In the genomic region with DNA sequence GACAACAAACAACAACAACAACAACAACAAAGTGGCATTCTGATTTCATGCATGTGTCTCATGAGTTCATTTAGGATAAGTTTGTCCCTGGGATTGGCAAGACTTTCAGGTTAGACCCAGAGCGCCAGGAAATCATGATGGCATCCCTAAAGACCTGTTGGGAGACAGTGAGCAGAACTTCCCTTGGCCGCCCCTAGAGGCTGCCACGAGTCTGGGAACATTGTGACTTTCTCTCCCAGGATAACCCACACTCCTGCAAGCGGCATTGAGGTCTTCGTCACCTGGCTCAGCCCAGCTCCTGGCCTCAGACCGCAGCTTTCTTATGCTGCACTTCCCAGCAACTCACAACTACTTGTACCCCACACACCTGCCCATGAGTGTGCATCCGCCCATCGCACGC, we compare ENCODE assay signal across 13 cellular contexts.
A peak's percentile ranks its signal among the peaks of the same experiment; 100 is the strongest.
DNase-seq lines count a peak whose midpoint lies in the region; ATAC-seq, FAIRE-seq and TF ChIP-seq lines count a peak whose summit lies in the region.
"Had no signal": no experiment of that assay in that cellular context is flagged by ENCODE, and none has a peak within 500 bp of the region (broad histone marks: within the 10 kb centered on the region; RNA-seq: fewer than 3 reads in every experiment).

No MANE protein-coding gene starts in this region.

- no peaks in the 10 kb centered on the region for H3K36me3 ChIP-seq in H7 (replicated peaks; ENCODE audit: control insufficient read depth, insufficient read depth, low read length)
- H3K36me3 ChIP-seq in CD8-positive, alpha-beta memory T cell (ENCODE audit: insufficient read depth, low read length): no peaks in the 10 kb centered on the region

- peaks cover 4 to 15% (median 12%) of the 10 kb centered on the region in 5 donors for H3K9me3 Mint-ChIP-seq in CD8-positive, alpha-beta memory T cell

- H3K4me1 ChIP-seq in CD8-positive, alpha-beta memory T cell (ENCODE audit: insufficient read depth, low read length): no peaks in the 10 kb centered on the region

- H3K4me3 Mint-ChIP-seq in CD8-positive, alpha-beta memory T cell: no peak overlapping the region
- H3K4me3 Mint-ChIP-seq: nephron had no signal

- TF ChIP-seq CTCF in D721Med (IDR thresholded peaks at IDR 0.05; ENCODE audit: insufficient read depth, missing control alignments): peak; percentile 13

- no peak for FAIRE-seq in D721Med (lab: Jason Lieb, UNC)
- FAIRE-seq in GM19239 (lab: Jason Lieb, UNC): no peak
- FAIRE-seq: frontal cortex had no signal

- CTCF ChIA-PET in CD8-positive, alpha-beta memory T cell (lab: Charles Lee): no interaction called here

- intact Hi-C loops in left colon (cut with DNase I, micrococcal nuclease): no loop called here

- POLR2A ChIA-PET in CD8-positive, alpha-beta memory T cell (lab: Charles Lee): no interaction called here

- H3K27ac ChIP-seq in CD8-positive, alpha-beta memory T cell (ENCODE audit: low read depth, low read length): no peak overlapping the region

- H3K9me3 ChIP-seq in CD8-positive, alpha-beta memory T cell (ENCODE audit: low read length): no peaks in the 10 kb centered on the region

- peaks cover 0 to 14% (median 0%) of the 10 kb centered on the region in 3 donors for H3K36me3 Mint-ChIP-seq in CD8-positive, alpha-beta memory T cell

- no peak overlapping the region for H3K27ac Mint-ChIP-seq in CD8-positive, alpha-beta memory T cell
- H3K27ac Mint-ChIP-seq: nephron had no signal

- DNase-seq in D721Med (ENCODE audit: insufficient read length, low spot score) (no peak), H7 (peak; percentile 79), SK-MEL-5 (ENCODE audit: low read depth, low spot score) (peak; percentile 63), left colon (no peak), GM19239 (ENCODE audit: insufficient read length, low spot score) (no peak), H4 (ENCODE audit: low spot score) (no peak)
- no peak for DNase-seq in CD8-positive, alpha-beta memory T cell
- DNase-seq: activated CD4-positive, CD25-positive, alpha-beta regulatory T cell treated with anti-CD3 and anti-CD28 coated beads, Interleukin-2, amount 50 U/mL, for 72 hours; C1 segment of cervical spinal cord; NK-92 treated with Interleukin-12 subunit alpha and Interleukin-12 subunit beta, amount 100 ng/mL, for 24 hours had no signal

- H3K27me3 Mint-ChIP-seq in CD8-positive, alpha-beta memory T cell: peaks cover 8 to 13% of the 10 kb centered on the region in 2 donors

- H3K4me1 Mint-ChIP-seq in CD8-positive, alpha-beta memory T cell: no peaks in the 10 kb centered on the region
- H3K4me1 Mint-ChIP-seq: nephron had no signal

- H3K4me3 ChIP-seq in H7 (ENCODE audit: insufficient read depth, low read depth, low read length): no peak overlapping the region
- H3K4me3 ChIP-seq in CD8-positive, alpha-beta memory T cell (ENCODE audit: low read length): no peak overlapping the region

- in situ Hi-C loops in SK-MEL-5 (cut with HindIII; ENCODE audit: low pct_unique_long_range_greater_than_20kb, low sequenced_read_pairs): no loop called here

- H3K27me3 ChIP-seq in H7 (ENCODE audit: control insufficient read depth, insufficient read depth, low read length): no peaks in the 10 kb centered on the region
- no peaks in the 10 kb centered on the region for H3K27me3 ChIP-seq in CD8-positive, alpha-beta memory T cell (ENCODE audit: insufficient read depth, low read length, poor library complexity, severe bottlenecking)

- peak; percentile 72 for ATAC-seq in left colon
- no peak for ATAC-seq in HG03432 (IDR thresholded peaks at IDR 0.05; ENCODE audit: unreplicated experiment)

Comparison
In these comparisons a context has a peak if more than half of its experiments do, and no peak if none do; other contexts are left out.
1. DNase-seq: peak in H7 (single experiment) and SK-MEL-5 (single experiment); none in D721Med (single experiment), left colon (0 of 2), GM19239 (single experiment), H4 (single experiment) and CD8-positive, alpha-beta memory T cell (0 of 5).